In the genomic region with DNA sequence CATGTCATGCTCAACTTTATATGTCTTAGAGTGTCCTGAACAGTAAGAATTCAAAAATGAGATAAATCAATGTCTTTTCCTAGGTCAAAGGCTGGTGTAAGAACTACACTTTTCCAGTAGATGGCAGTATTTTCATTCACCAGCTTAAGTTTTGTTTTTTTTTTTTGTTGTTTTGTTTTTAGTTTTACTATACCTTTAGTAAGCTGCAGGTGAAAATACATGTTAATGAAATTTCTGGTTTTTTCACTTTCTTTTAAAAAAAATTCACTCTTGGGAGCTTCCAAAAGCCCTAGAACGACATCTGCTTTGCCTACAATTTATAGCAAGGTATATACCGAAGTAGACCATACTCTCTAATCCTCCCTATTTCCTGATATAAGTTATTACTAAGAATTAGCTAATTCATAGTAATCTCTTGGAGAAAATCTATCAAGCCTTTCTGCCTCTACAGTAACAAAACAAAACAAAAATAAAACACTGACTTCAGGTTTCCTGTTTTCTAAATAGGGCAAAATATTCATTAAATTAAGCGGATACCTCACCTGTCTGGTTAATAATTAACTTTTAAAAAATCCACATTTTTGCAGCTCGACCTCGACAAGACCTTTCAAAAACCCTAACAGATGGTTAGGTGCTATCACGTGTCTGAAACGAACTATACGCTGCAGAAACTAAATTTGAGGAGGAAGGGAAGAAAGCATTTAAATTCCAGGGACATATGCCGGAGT, we compare ENCODE assay signal across 8 cellular contexts. TPM values are rescaled to one million over a fixed set of nuclear protein-coding genes. Genes with fewer than 3 reads are reported as not detected.
DNase-seq lines count a peak whose midpoint lies in the region; ATAC-seq lines count a peak whose summit lies in the region.

No MANE protein-coding gene starts in this region.

- H3K79me1 ChIP-seq in mesenchymal stem cell (replicated peaks; ENCODE audit: low read length, poor library complexity, severe bottlenecking): no peaks in the 10 kb centered on the region

- H2AK5ac ChIP-seq in mesenchymal stem cell (ENCODE audit: low read length, severe bottlenecking): no peak overlapping the region

- ATAC-seq in aorta (ENCODE audit: low FRiP score) (no peak), esophagus mucosa (no peak)

- H3K9me2 ChIP-seq in GM23248 (ENCODE audit: insufficient read depth): no peaks in the 10 kb centered on the region

- no peak overlapping the region for H2BK5ac ChIP-seq in mesenchymal stem cell (ENCODE audit: low read depth, low read length, poor library complexity, severe bottlenecking)

- no peak overlapping the region for H3K4ac ChIP-seq in mesenchymal stem cell (ENCODE audit: low read depth in 1 of 2, low read length in 2 of 2)

- H3K4me1 ChIP-seq in GM23248 (ENCODE audit: insufficient read depth): peaks cover 36% of the 10 kb centered on the region
- H3K4me1 ChIP-seq in mesenchymal stem cell (ENCODE audit: control insufficient read depth, insufficient read depth, low read depth, low read length): peaks cover 10% of the 10 kb centered on the region
- no peaks in the 10 kb centered on the region for H3K4me1 ChIP-seq in aorta (ENCODE audit: control insufficient read depth in 1 of 2, insufficient read depth in 2 of 2, low read length in 2 of 2)

- H3K79me2 ChIP-seq in GM23248 (ENCODE audit: insufficient read depth): peaks cover 25% of the 10 kb centered on the region

- peak overlapping the region; percentile 80 for H3K27ac ChIP-seq in GM23248
- H3K27ac ChIP-seq in mesenchymal stem cell (ENCODE audit: low read length, poor library complexity, severe bottlenecking): peak overlapping the region; percentile 72
- peak overlapping the region in 1 of 2 donors; percentile 49 for H3K27ac ChIP-seq in aorta (ENCODE audit: low read depth in 1 of 2, low read length in 2 of 2)

- H4K8ac ChIP-seq in mesenchymal stem cell (ENCODE audit: low read length): no peak overlapping the region

- no peaks in the 10 kb centered on the region for H3K27me3 ChIP-seq in GM23248 (replicated peaks; ENCODE audit: insufficient read depth)
- H3K27me3 ChIP-seq in mesenchymal stem cell (ENCODE audit: control insufficient read depth in 1 of 2, insufficient read depth in 1 of 2, low read length in 2 of 2): no peaks in the 10 kb centered on the region
- no peaks in the 10 kb centered on the region for H3K27me3 ChIP-seq in aorta (ENCODE audit: control insufficient read depth in 1 of 2, insufficient read depth in 2 of 2, low read length in 1 of 2)

- no peak overlapping the region for H2BK15ac ChIP-seq in mesenchymal stem cell (ENCODE audit: low read depth, poor library complexity, severe bottlenecking)

- H2AFZ ChIP-seq in GM23248: peak overlapping the region; percentile 75
- H2AFZ ChIP-seq in mesenchymal stem cell (ENCODE audit: low read depth, low read length): no peak overlapping the region

- H4K20me1 ChIP-seq in GM23248 (ENCODE audit: insufficient read depth): no peaks in the 10 kb centered on the region

- no peak overlapping the region for H3K14ac ChIP-seq in mesenchymal stem cell (ENCODE audit: low read length in 2 of 2)

- H3F3A ChIP-seq in GM23248 (ENCODE audit: insufficient read depth): peaks cover 35% of the 10 kb centered on the region

- H3K4me2 ChIP-seq in GM23248 (ENCODE audit: unreplicated experiment) (peak overlapping the region; percentile 91), mesenchymal stem cell (ENCODE audit: low read length, poor library complexity, severe bottlenecking) (peak overlapping the region; percentile 99)

- intact Hi-C loops in aorta (cut with DNase I): loop anchor here (2.0 to 10.0 kb wide), 3 partner anchors 211 to 331 kb away; no protein-coding TSS in a partner anchor

- H3K18ac ChIP-seq in mesenchymal stem cell (ENCODE audit: low read depth in 1 of 2, low read length in 2 of 2): no peak overlapping the region

- no peak overlapping the region for H2BK120ac ChIP-seq in mesenchymal stem cell (ENCODE audit: low read depth, low read length)

- no peaks in the 10 kb centered on the region for H3K9me3 ChIP-seq in GM23248 (ENCODE audit: low read depth)
- H3K9me3 ChIP-seq in mesenchymal stem cell (ENCODE audit: control insufficient read depth, low read length): no peaks in the 10 kb centered on the region
- no peaks in the 10 kb centered on the region for H3K9me3 ChIP-seq in aorta (ENCODE audit: control insufficient read depth, low read length)

- H3K4me3 ChIP-seq in GM23248 (peak overlapping the region; percentile 92), mesenchymal stem cell (ENCODE audit: insufficient read depth in 1 of 2, low read depth in 1 of 2, low read length in 2 of 2) (peak overlapping the region in 1 of 2 experiments; percentile 89), aorta (ENCODE audit: low read length in 2 of 2) (peak overlapping the region; percentile 65 to 68)

- no peaks in the 10 kb centered on the region for H3K36me3 ChIP-seq in GM23248 (ENCODE audit: low read depth)
- H3K36me3 ChIP-seq in mesenchymal stem cell (ENCODE audit: control insufficient read depth in 1 of 2, insufficient read depth in 2 of 2, low read depth in 1 of 2, low read length in 2 of 2): peaks cover 0 to 3% of the 10 kb centered on the region in 2 experiments
- no peaks in the 10 kb centered on the region for H3K36me3 ChIP-seq in aorta (ENCODE audit: control insufficient read depth in 1 of 2, insufficient read depth in 2 of 2, low read length in 1 of 2)

- DNase-seq in CD1c-positive myeloid dendritic cell (ENCODE audit: extremely low spot score) (peak; percentile 69), GM23248 (peak; percentile 62), NCI-H748 (lab: John Stamatoyannopoulos, UW; ENCODE audit: unreplicated experiment) (peak; percentile 27), cerebellar cortex (ENCODE audit: low spot score) (peak; percentile 75), mesenchymal stem cell (peak; percentile 69), aorta (no peak), A172 (ENCODE audit: low spot score) (no peak)

- H3K23ac ChIP-seq in mesenchymal stem cell (ENCODE audit: low read length in 2 of 2): no peak overlapping the region

- 3% methylated on average over 9 of the region's 9 CpGs for WGBS in GM23248 (ENCODE audit: low coverage in 1 of 2, low lambda C conversion rate in 2 of 2, missing lambda C conversion rate in 2 of 2), 2 experiments
- WGBS in mesenchymal stem cell: 4% methylated on average over 7 of the region's 9 CpGs
- WGBS in aorta, 2 donors: 3% methylated on average over 9 of the region's 9 CpGs

- in situ Hi-C loops in GM23248 (cut with MboI): loop anchor here (10.0 to 25.0 kb wide), 2 partner anchors 211 to 423 kb away; no protein-coding TSS in a partner anchor

- H4K91ac ChIP-seq in mesenchymal stem cell (ENCODE audit: low read length): no peak overlapping the region

- H3K9ac ChIP-seq in GM23248 (peak overlapping the region; percentile 87), mesenchymal stem cell (ENCODE audit: low read length) (peak overlapping the region; percentile 96)

- no peak overlapping the region for H2BK12ac ChIP-seq in mesenchymal stem cell (ENCODE audit: low read length in 2 of 2)

RNA-seq across cellular contexts. Expression of a gene that starts 2.7 kb away (rescaled TPM):
- 33.0 and 34.4 TPM in 2 replicates for total RNA-seq in GM23248 (2014; rRNA removed; shearing (Covaris generic))
- polyA plus RNA-seq in GM23248 (2016; fragmentation: Nextera tagmentation; extraction: Ambion mirVana) (6.5 and 7.2 TPM in 2 replicates), aorta (10 to 100 TPM; 18.8 to 74.1 TPM)
- 21.1 TPM for polyA plus RNA-seq in mesenchymal stem cell (2013, experiment 1 of 2)
- polyA plus RNA-seq in mesenchymal stem cell (2013, experiment 2 of 2): 21.2 TPM
- total RNA-seq in aorta (100 to 1,000 TPM; 131 to 386 TPM), esophagus mucosa (1.5 TPM)
- total RNA-seq in A172 (2014; rRNA removed; shearing (Covaris generic)): 2.3 and 9.5 TPM in 2 replicates

RNA-seq across cellular contexts. Expression of a gene that starts 54.5 kb away (rescaled TPM):
- total RNA-seq in GM23248 (2014; rRNA removed; shearing (Covaris generic)): 15.0 and 15.4 TPM in 2 replicates
- polyA plus RNA-seq in GM23248 (2016; fragmentation: Nextera tagmentation; extraction: Ambion mirVana): 26.6 and 27.1 TPM in 2 replicates
- 13.6 TPM for polyA plus RNA-seq in mesenchymal stem cell (2013, experiment 1 of 2)
- 14.4 TPM for polyA plus RNA-seq in mesenchymal stem cell (2013, experiment 2 of 2)
- 10 to 100 TPM; 18.7 to 25.4 TPM for total RNA-seq in aorta
- polyA plus RNA-seq in aorta: 10 to 100 TPM; 19.9 to 21.3 TPM
- total RNA-seq in esophagus mucosa: 9.2 TPM
- 10.9 and 12.9 TPM in 2 replicates for total RNA-seq in A172 (2014; rRNA removed; shearing (Covaris generic))

Comparison
In these comparisons a context has a peak if more than half of its experiments do, and no peak if none do; other contexts are left out.
1. DNase-seq: peak in CD1c-positive myeloid dendritic cell (single experiment), GM23248 (single experiment), NCI-H748 (single experiment), cerebellar cortex (single experiment) and mesenchymal stem cell (single experiment); none in aorta (0 of 2) and A172 (single experiment).